1 cellular context compared by ENCODE assay signal in the genomic region with DNA sequence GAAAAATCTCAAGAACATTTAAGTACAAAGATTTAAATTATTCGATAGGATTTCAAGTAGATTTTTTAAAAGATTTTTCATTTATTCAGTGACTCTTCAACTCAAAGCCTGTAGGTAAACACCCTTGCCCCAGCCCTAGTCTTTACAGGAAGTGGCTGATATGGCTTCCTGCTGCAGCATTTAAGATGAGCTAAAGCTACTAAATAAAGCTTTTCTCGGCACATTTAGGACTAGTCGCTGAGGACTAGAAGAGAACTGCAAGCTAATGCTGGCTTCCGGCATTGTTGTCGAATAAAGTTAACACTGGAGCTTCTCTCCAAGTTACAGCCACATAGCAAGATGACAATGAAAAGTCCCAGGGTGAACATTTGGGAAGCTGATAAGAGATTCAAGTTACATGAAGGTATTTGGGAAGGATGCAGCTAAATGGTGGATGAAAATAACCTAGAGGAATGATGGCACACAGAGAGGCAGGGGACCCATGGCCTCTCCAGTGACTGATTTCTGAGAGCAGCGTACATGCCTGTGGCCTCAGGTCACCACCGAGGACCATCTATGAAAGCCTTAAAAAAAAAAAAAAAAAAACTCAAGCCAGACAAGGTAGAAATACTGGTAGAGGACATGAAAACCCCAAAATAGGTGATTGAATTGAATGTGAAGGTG.
TF ChIP-seq lines count a peak whose summit lies in the region.

No MANE protein-coding gene starts in this region.

TF ChIP-seq in HepG2, 621 proteins besides CTCF, POLR2A, EP300 and RAD21 (continued from another document):
- no peak for TF ChIP-seq ZNF138 (CRISPR knock-in tag; IDR thresholded peaks at IDR 0.05; ENCODE audit: low read depth)
- no peak for TF ChIP-seq ZNF616 (CRISPR knock-in tag; IDR thresholded peaks at IDR 0.05; ENCODE audit: low read depth)
- no peak for TF ChIP-seq HMG20A (CRISPR knock-in tag; IDR thresholded peaks at IDR 0.05; ENCODE audit: borderline replicate concordance)
- no peak for TF ChIP-seq SIN3A (IDR thresholded peaks at IDR 0.05; ENCODE audit: borderline replicate concordance, low read depth, low read length)
- no peak for TF ChIP-seq HOXA9 (CRISPR knock-in tag; IDR thresholded peaks at IDR 0.05; ENCODE audit: borderline replicate concordance)
